ENCODE assay signal across 19 cellular contexts in genomic region chrX:124401696-124402095, GRCh38. TPM values are rescaled to one million over a fixed set of nuclear protein-coding genes. Genes with fewer than 3 reads are reported as not detected.
A peak's percentile ranks its signal among the peaks of the same experiment; 100 is the strongest.
DNase-seq lines count a peak whose midpoint lies in the region; FAIRE-seq and TF ChIP-seq lines count a peak whose summit lies in the region.
"Had no signal": no experiment of that assay in that cellular context is flagged by ENCODE, and none has a peak within 500 bp of the region (broad histone marks: within the 10 kb centered on the region; RNA-seq: fewer than 3 reads in every experiment).

No MANE protein-coding gene starts in this region.

- H3K27ac Mint-ChIP-seq in neural crest cell (ENCODE audit: unreplicated experiment) (peak overlapping the region; percentile 46), type B pancreatic cell (no peak overlapping the region)
- H3K27ac Mint-ChIP-seq: CD14-positive monocyte had no signal

- H3K9me3 Mint-ChIP-seq in neural crest cell (no peaks in the 10 kb centered on the region), type B pancreatic cell (no peaks in the 10 kb centered on the region)

- peaks cover 50% of the 10 kb centered on the region for H3K4me1 Mint-ChIP-seq in neural crest cell
- H3K4me1 Mint-ChIP-seq in type B pancreatic cell (ENCODE audit: unreplicated experiment) = peaks cover 12% of the 10 kb centered on the region
- H3K4me1 Mint-ChIP-seq: CD14-positive monocyte had no signal

- no peak for FAIRE-seq in RCC 7860 (lab: Jason Lieb, UNC)
- FAIRE-seq: A204.1, H54 had no signal

- H3K4me3 ChIP-seq in foreskin fibroblast (ENCODE audit: low read depth in 1 of 2, low read length in 2 of 2) = no peak overlapping the region
- H3K4me3 ChIP-seq: Peyer's patch, SJCRH30 had no signal

- H3K27me3 Mint-ChIP-seq in neural crest cell (ENCODE audit: low read depth) (no peaks in the 10 kb centered on the region), type B pancreatic cell (peaks cover 30% of the 10 kb centered on the region)

- no peak for TF ChIP-seq CTCF in neural crest cell (conservative IDR thresholded peaks at IDR 0.05)
- TF ChIP-seq CTCF in type B pancreatic cell (conservative IDR thresholded peaks at IDR 0.05) = no peak
- no peak for TF ChIP-seq CTCF in foreskin fibroblast (IDR thresholded peaks at IDR 0.05; ENCODE audit: low read depth, low read length)

- DNase-seq in NCI-H2029 treated with DMSO at 0.1 percent for 48 hours (lab: John Stamatoyannopoulos, UW) (peak; percentile 4), NCI-H2029 (lab: John Stamatoyannopoulos, UW) (no peak), Kasumi-1 (lab: John Stamatoyannopoulos, UW) (peak; percentile 21 to 34), RCC 7860 (ENCODE audit: low spot score) (peak; percentile 3), neural crest cell (ENCODE audit: low read depth, low spot score) (no peak), type B pancreatic cell (ENCODE audit: extremely low spot score, unreplicated experiment) (no peak), foreskin fibroblast (no peak)
- no peak for DNase-seq in activated naive CD4-positive, alpha-beta T cell treated with Interleukin-2 at 50 U/mL for 16 hours
- DNase-seq: DMS79 treated with DMSO at 0.1 percent for 48 hours, KG1, NCI-H1436 treated with DMSO at 0.1 percent for 48 hours, NCI-H446, NCI-H526, Peyer's patch, SJCRH30, T-helper 1 cell had no signal

- H3K4me3 Mint-ChIP-seq in neural crest cell (no peak overlapping the region), type B pancreatic cell (no peak overlapping the region)
- H3K4me3 Mint-ChIP-seq: CD14-positive monocyte had no signal

- H3K36me3 Mint-ChIP-seq in neural crest cell (ENCODE audit: low read depth) (peaks cover 9% of the 10 kb centered on the region), type B pancreatic cell (no peaks in the 10 kb centered on the region)
- H3K36me3 Mint-ChIP-seq: CD14-positive monocyte had no signal

RNA-seq across cellular contexts. Expression of gene SH2D1A, which starts 55.3 kb away (rescaled TPM):
- total RNA-seq in neural crest cell = 1.5 and 1.9 TPM in 2 replicates
- total RNA-seq in type B pancreatic cell (ENCODE audit: low replicate concordance) = not detected in 2 replicates
- total RNA-seq: SJCRH30 had no signal

Comparison
In these comparisons a context has a peak if more than half of its experiments do, and no peak if none do; other contexts are left out.
1. DNase-seq: peak in NCI-H2029 treated with DMSO at 0.1 percent for 48 hours (single experiment), Kasumi-1 (2 of 2) and RCC 7860 (single experiment); none in NCI-H2029 (single experiment), neural crest cell (single experiment), type B pancreatic cell (single experiment), activated naive CD4-positive, alpha-beta T cell treated with Interleukin-2 at 50 U/mL for 16 hours (single experiment) and foreskin fibroblast (0 of 2).